In the genomic region with DNA sequence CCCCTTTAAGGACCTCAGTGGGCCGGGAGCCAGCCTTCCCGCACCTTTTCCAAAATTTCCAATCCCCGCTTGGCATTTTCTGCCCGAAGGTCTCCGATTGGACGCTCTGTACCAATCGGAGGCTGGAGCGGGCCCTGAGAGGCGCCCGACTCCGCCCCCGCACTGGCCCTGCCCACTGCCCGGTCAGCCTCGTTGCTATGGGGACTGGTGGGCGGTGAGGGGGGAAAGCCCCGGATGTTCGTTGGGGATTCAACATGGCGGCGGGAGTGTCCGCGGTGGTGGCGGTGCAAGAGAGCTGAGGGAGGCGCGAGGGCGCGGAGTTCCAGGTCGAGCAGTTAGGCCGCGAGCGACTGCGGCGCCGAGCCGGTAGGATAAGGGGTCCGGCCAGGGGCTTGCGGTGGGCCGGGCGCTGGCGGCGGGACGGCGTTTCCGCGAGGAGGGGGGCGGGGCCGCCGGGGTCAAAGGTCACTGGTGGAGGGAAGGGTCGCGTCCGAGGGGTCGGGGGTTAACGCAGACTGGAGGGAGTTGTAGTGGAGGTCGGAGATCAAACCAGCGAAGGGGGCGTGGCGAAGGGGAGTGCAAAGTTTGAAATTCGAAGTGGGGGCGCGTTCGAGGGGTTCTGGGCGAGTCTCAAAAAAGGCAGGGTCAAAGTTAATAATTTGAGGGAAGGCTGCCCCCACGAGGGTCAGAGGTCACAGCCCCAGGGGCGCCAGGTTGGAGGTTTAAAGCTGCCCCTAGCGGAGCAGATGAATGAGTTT, we compare ENCODE assay signal across 8 cellular contexts.
DNase-seq lines count a peak whose midpoint lies in the region; ATAC-seq and FAIRE-seq lines count a peak whose summit lies in the region.

A gene (plus strand): TSS at position 233 of the 758 bp plus-strand sequence. CDS start 43,768 bp downstream, outside the sequence.

- peaks cover 0 to 5% of the 10 kb centered on the region in 2 donors for H3K27me3 Mint-ChIP-seq in effector memory CD8-positive, alpha-beta T cell
- H3K27me3 Mint-ChIP-seq in memory B cell: peaks cover 2% of the 10 kb centered on the region

- peak within 1 kb of the TSS; percentile 87 to 93 for H3K4me3 Mint-ChIP-seq in effector memory CD8-positive, alpha-beta T cell
- H3K4me3 Mint-ChIP-seq in memory B cell: peak within 1 kb of the TSS; percentile 87

- peaks cover 20% of the 10 kb centered on the region for H3K36me3 Mint-ChIP-seq in effector memory CD8-positive, alpha-beta T cell (ENCODE audit: insufficient read depth)
- H3K36me3 Mint-ChIP-seq in memory B cell: no peaks in the 10 kb centered on the region

- no peaks in the 10 kb centered on the region for H3K9me3 Mint-ChIP-seq in effector memory CD8-positive, alpha-beta T cell
- H3K9me3 Mint-ChIP-seq in memory B cell: no peaks in the 10 kb centered on the region

- FAIRE-seq in HTR-8/SVneo (lab: Jason Lieb, UNC): peak; percentile 88

- peaks cover 39 to 46% of the 10 kb centered on the region in 2 donors for H3K4me1 Mint-ChIP-seq in effector memory CD8-positive, alpha-beta T cell (ENCODE audit: low read depth in 2 of 2)
- H3K4me1 Mint-ChIP-seq in memory B cell: peaks cover 36% of the 10 kb centered on the region

- H3K27ac Mint-ChIP-seq in effector memory CD8-positive, alpha-beta T cell: peak within 1 kb of the TSS; percentile 94 to 98
- peak within 1 kb of the TSS; percentile 95 for H3K27ac Mint-ChIP-seq in memory B cell

- peak; percentile 97 for DNase-seq in COLO668 (lab: John Stamatoyannopoulos, UW; ENCODE audit: unreplicated experiment)
- DNase-seq in HTR-8/SVneo (ENCODE audit: insufficient read length, low spot score): peak; percentile 99
- DNase-seq in NOMO-1 treated with dmso at 0.1 percent for 144 hours (lab: John Stamatoyannopoulos, UW; ENCODE audit: unreplicated experiment): peak; percentile 99
- DNase-seq in activated CD8-positive, alpha-beta memory T cell treated with anti-CD3 and anti-CD28 coated beads for 48 hours (ENCODE audit: low read depth in 2 of 3, low spot score in 2 of 3): peak; percentile 96 to 98 (median 97)
- DNase-seq in effector memory CD8-positive, alpha-beta T cell: peak; percentile 96 to 98 (median 96)
- DNase-seq in memory B cell (ENCODE audit: low spot score in 2 of 2): peak; percentile 93
- peak; percentile 98 for DNase-seq in stimulated activated CD8-positive, alpha-beta memory T cell treated with anti-CD3 and anti-CD28 coated beads, Interleukin-12 subunit alpha, Interleukin-12 subunit beta, amount 100 ng/mL, for 24 hours (ENCODE audit: extremely low read depth)

- peak; percentile 92 for ATAC-seq in GM21360 (IDR thresholded peaks at IDR 0.05; ENCODE audit: unreplicated experiment)
- peak; percentile 98 for ATAC-seq in effector memory CD8-positive, alpha-beta T cell (replicated peaks)
- peak; percentile 96 for ATAC-seq in memory B cell (ENCODE audit: low read depth)

Comparison
In these comparisons a context has a peak if more than half of its experiments do, and no peak if none do; other contexts are left out.
1. Peak in every context shown above with its lines: DNase-seq and ATAC-seq.